Comparison of ENCODE assay signal across 26 cellular contexts in the genomic region with DNA sequence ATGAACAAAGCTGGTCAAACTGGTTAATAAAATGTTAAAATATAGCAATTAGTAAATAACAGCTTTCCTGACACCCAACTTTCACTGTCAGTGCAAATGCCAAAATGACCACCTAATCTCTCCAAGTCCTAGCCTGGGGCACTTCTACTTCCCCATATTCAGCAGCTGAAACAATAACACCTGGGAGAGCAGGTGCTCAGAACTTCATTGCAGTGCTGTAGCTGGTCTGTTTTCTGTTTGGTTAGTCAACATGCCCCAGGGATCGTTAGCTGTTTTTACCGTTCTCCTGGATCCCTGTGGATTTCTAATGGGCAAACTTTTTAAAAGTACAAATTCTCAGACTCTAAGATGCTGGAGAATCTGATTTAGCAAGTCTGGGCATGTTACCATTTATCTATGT.
A peak's percentile ranks its signal among the peaks of the same experiment; 100 is the strongest.
DNase-seq lines count a peak whose midpoint lies in the region; ATAC-seq, FAIRE-seq and TF ChIP-seq lines count a peak whose summit lies in the region.
"Had no signal": no experiment of that assay in that cellular context is flagged by ENCODE, and none has a peak within 500 bp of the region (broad histone marks: within the 10 kb centered on the region; RNA-seq: fewer than 3 reads in every experiment).

No MANE protein-coding gene starts in this region.

- H3K4me3 ChIP-seq in pancreas: no peak overlapping the region
- H3K4me3 ChIP-seq: gastrocnemius medialis, left lung, psoas muscle, suprapubic skin had no signal

- ATAC-seq in WTC11: peak; percentile 72
- peak in 3 of 4 donors; percentile 41 to 69 (median 43) for ATAC-seq in pancreas
- ATAC-seq: gastrocnemius medialis; left lung; Panc1; psoas muscle; stimulated activated naive B cell treated with anti-CD40 and anti-IgM and Interleukin-4, amounts not matched to agents 10 μg/mL and 1 μg/mL and 100 μg/mL, for 72 hours had no signal

- no peak overlapping the region for H3K27ac ChIP-seq in pancreas
- H3K27ac ChIP-seq: 22Rv1, C4-2B, gastrocnemius medialis, left lung, neutrophil, psoas muscle, suprapubic skin had no signal

- H3K36me3 ChIP-seq in pancreas: no peaks in the 10 kb centered on the region
- H3K36me3 ChIP-seq: gastrocnemius medialis, left lung, neutrophil, suprapubic skin had no signal

- H3K4me1 Mint-ChIP-seq in WTC11: peaks cover 89% of the 10 kb centered on the region
- H3K4me1 Mint-ChIP-seq: activated CD4-positive, alpha-beta memory T cell treated with anti-CD3 and anti-CD28 coated beads, Interleukin-2, amount 10 ng/mL, durations not matched to agents 7 days and 5 days; activated naive CD8-positive, alpha-beta T cell treated with anti-CD3 and anti-CD28 coated beads, Interleukin-2, amount 10 ng/mL, durations not matched to agents 7 days and 5 days; stimulated activated naive B cell treated with anti-CD40 and anti-IgM and Interleukin-4, amounts not matched to agents 10 μg/mL and 1 μg/mL and 100 μg/mL, for 72 hours had no signal

- no peak for TF ChIP-seq CTCF in WTC11 (IDR thresholded peaks at IDR 0.05)
- no peak for TF ChIP-seq CTCF in pancreas (IDR thresholded peaks at IDR 0.05)

- POLR2A ChIA-PET in WTC11 (lab: Charles Lee): no interaction called here

- WGBS in pancreas, 2 donors: 7 to 19% methylated on average over 2 of the region's 2 CpGs

- FAIRE-seq in pancreas (lab: Jason Lieb, UNC): no peak
- FAIRE-seq: astrocyte, urothelium cell line had no signal

- DNase-seq in DMS53 (lab: John Stamatoyannopoulos, UW): peak; percentile 32
- DNase-seq in DMS53 treated with DMSO at 0.1 percent for 48 hours (lab: John Stamatoyannopoulos, UW; ENCODE audit: unreplicated experiment): no peak
- peak; percentile 52 for DNase-seq in NCI-H2171 treated with DMSO at 0.1 percent for 48 hours (lab: John Stamatoyannopoulos, UW)
- no peak for DNase-seq in WTC11 (ENCODE audit: low spot score)
- DNase-seq in pancreas: no peak
- no peak for DNase-seq in activated T-cell treated with anti-CD3 and anti-CD28 coated beads, Interleukin-2, amount 50 U/mL, for 1 hour
- DNase-seq in activated CD4-positive, alpha-beta T cell treated with anti-CD3 and anti-CD28 coated beads for 4 hours: no peak
- no peak for DNase-seq in KG1 (lab: John Stamatoyannopoulos, UW)
- DNase-seq: activated CD4-positive, alpha-beta memory T cell treated with anti-CD3 and anti-CD28 coated beads, Interleukin-2, amount 10 ng/mL, durations not matched to agents 7 days and 5 days; activated effector memory CD4-positive, alpha-beta T cell treated with Interleukin-2 at 50 U/mL for 16 hours; activated naive CD8-positive, alpha-beta T cell treated with anti-CD3 and anti-CD28 coated beads, Interleukin-2, amount 10 ng/mL, durations not matched to agents 7 days and 5 days; Calu3; central memory CD4-positive, alpha-beta T cell; gastrocnemius medialis; left lung; NCI-H1092; psoas muscle; stimulated activated CD4-positive, alpha-beta T cell treated with anti-CD3 and anti-CD28 coated beads, Interleukin-4, amount 100 ng/mL, for 4 hours; stimulated activated naive B cell treated with anti-CD40 and anti-IgM and Interleukin-4, amounts not matched to agents 10 μg/mL and 1 μg/mL and 100 μg/mL, for 72 hours had no signal

- peaks cover 24% of the 10 kb centered on the region for H3K9me3 Mint-ChIP-seq in WTC11

- no peaks in the 10 kb centered on the region for H3K27me3 ChIP-seq in pancreas
- H3K27me3 ChIP-seq: gastrocnemius medialis, left lung, neutrophil, suprapubic skin had no signal

- H3K27ac Mint-ChIP-seq in WTC11: no peak overlapping the region
- H3K27ac Mint-ChIP-seq: activated CD4-positive, alpha-beta memory T cell treated with anti-CD3 and anti-CD28 coated beads, Interleukin-2, amount 10 ng/mL, durations not matched to agents 7 days and 5 days; activated naive CD8-positive, alpha-beta T cell treated with anti-CD3 and anti-CD28 coated beads, Interleukin-2, amount 10 ng/mL, durations not matched to agents 7 days and 5 days; stimulated activated naive B cell treated with anti-CD40 and anti-IgM and Interleukin-4, amounts not matched to agents 10 μg/mL and 1 μg/mL and 100 μg/mL, for 72 hours had no signal

- no peaks in the 10 kb centered on the region; the same call in none of the 2 replicates for H3K27me3 Mint-ChIP-seq in WTC11 (ENCODE audit: low read depth)
- H3K27me3 Mint-ChIP-seq: activated CD4-positive, alpha-beta memory T cell treated with anti-CD3 and anti-CD28 coated beads, Interleukin-2, amount 10 ng/mL, durations not matched to agents 7 days and 5 days; activated naive CD8-positive, alpha-beta T cell treated with anti-CD3 and anti-CD28 coated beads, Interleukin-2, amount 10 ng/mL, durations not matched to agents 7 days and 5 days; stimulated activated naive B cell treated with anti-CD40 and anti-IgM and Interleukin-4, amounts not matched to agents 10 μg/mL and 1 μg/mL and 100 μg/mL, for 72 hours had no signal

- H3K9me3 ChIP-seq in pancreas: no peaks in the 10 kb centered on the region
- H3K9me3 ChIP-seq: gastrocnemius medialis, neutrophil, psoas muscle, suprapubic skin had no signal

- intact Hi-C loops in pancreas (cut with DNase I): no loop called here

- CTCF ChIA-PET in WTC11 (lab: Charles Lee): no interaction called here

- peaks cover 38% of the 10 kb centered on the region for H3K36me3 Mint-ChIP-seq in WTC11
- H3K36me3 Mint-ChIP-seq: activated naive CD8-positive, alpha-beta T cell treated with anti-CD3 and anti-CD28 coated beads, Interleukin-2, amount 10 ng/mL, durations not matched to agents 7 days and 5 days; stimulated activated naive B cell treated with anti-CD40 and anti-IgM and Interleukin-4, amounts not matched to agents 10 μg/mL and 1 μg/mL and 100 μg/mL, for 72 hours had no signal

- H3K4me1 ChIP-seq in pancreas: no peaks in the 10 kb centered on the region
- H3K4me1 ChIP-seq: gastrocnemius medialis, left lung, psoas muscle, suprapubic skin had no signal

- no peak overlapping the region for H3K4me3 Mint-ChIP-seq in WTC11
- H3K4me3 Mint-ChIP-seq: activated CD4-positive, alpha-beta memory T cell treated with anti-CD3 and anti-CD28 coated beads, Interleukin-2, amount 10 ng/mL, durations not matched to agents 7 days and 5 days; activated naive CD8-positive, alpha-beta T cell treated with anti-CD3 and anti-CD28 coated beads, Interleukin-2, amount 10 ng/mL, durations not matched to agents 7 days and 5 days; stimulated activated naive B cell treated with anti-CD40 and anti-IgM and Interleukin-4, amounts not matched to agents 10 μg/mL and 1 μg/mL and 100 μg/mL, for 72 hours had no signal

TF ChIP-seq in WTC11, 78 proteins besides CTCF, POLR2A, EP300 and RAD21 (continues in another document):
- TF ChIP-seq SMAD3 (CRISPR knock-in tag; IDR thresholded peaks at IDR 0.05; ENCODE audit: borderline replicate concordance) (no peak), PRRX2 (CRISPR knock-in tag; IDR thresholded peaks at IDR 0.05) (no peak), AR (CRISPR knock-in tag; IDR thresholded peaks at IDR 0.05) (no peak), NR1H2 (CRISPR knock-in tag; IDR thresholded peaks at IDR 0.05) (no peak), NFYB (CRISPR knock-in tag; conservative IDR thresholded peaks at IDR 0.05; ENCODE audit: low read depth) (no peak), HMGA2 (CRISPR knock-in tag; IDR thresholded peaks at IDR 0.05) (no peak), GRHL2 (CRISPR knock-in tag; IDR thresholded peaks at IDR 0.05; ENCODE audit: insufficient replicate concordance, severe bottlenecking) (no peak)
- TF ChIP-seq, protein P1, sequence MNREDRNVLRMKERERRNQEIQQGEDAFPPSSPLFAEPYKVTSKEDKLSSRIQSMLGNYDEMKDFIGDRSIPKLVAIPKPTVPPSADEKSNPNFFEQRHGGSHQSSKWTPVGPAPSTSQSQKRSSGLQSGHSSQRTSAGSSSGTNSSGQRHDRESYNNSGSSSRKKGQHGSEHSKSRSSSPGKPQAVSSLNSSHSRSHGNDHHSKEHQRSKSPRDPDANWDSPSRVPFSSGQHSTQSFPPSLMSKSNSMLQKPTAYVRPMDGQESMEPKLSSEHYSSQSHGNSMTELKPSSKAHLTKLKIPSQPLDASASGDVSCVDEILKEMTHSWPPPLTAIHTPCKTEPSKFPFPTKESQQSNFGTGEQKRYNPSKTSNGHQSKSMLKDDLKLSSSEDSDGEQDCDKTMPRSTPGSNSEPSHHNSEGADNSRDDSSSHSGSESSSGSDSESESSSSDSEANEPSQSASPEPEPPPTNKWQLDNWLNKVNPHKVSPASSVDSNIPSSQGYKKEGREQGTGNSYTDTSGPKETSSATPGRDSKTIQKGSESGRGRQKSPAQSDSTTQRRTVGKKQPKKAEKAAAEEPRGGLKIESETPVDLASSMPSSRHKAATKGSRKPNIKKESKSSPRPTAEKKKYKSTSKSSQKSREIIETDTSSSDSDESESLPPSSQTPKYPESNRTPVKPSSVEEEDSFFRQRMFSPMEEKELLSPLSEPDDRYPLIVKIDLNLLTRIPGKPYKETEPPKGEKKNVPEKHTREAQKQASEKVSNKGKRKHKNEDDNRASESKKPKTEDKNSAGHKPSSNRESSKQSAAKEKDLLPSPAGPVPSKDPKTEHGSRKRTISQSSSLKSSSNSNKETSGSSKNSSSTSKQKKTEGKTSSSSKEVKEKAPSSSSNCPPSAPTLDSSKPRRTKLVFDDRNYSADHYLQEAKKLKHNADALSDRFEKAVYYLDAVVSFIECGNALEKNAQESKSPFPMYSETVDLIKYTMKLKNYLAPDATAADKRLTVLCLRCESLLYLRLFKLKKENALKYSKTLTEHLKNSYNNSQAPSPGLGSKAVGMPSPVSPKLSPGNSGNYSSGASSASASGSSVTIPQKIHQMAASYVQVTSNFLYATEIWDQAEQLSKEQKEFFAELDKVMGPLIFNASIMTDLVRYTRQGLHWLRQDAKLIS (CRISPR knock-in tag; IDR thresholded peaks at IDR 0.05; ENCODE audit: borderline replicate concordance): no peak

Comparison
In these comparisons a context has a peak if more than half of its experiments do, and no peak if none do; other contexts are left out.
1. DNase-seq: peak in DMS53 (single experiment) and NCI-H2171 treated with DMSO at 0.1 percent for 48 hours (single experiment); none in DMS53 treated with DMSO at 0.1 percent for 48 hours (single experiment), WTC11 (single experiment), pancreas (0 of 6), activated T-cell treated with anti-CD3 and anti-CD28 coated beads, Interleukin-2, amount 50 U/mL, for 1 hour (single experiment), activated CD4-positive, alpha-beta T cell treated with anti-CD3 and anti-CD28 coated beads for 4 hours (0 of 2) and KG1 (single experiment).